8 cellular contexts compared by ENCODE assay signal in the genomic region with DNA sequence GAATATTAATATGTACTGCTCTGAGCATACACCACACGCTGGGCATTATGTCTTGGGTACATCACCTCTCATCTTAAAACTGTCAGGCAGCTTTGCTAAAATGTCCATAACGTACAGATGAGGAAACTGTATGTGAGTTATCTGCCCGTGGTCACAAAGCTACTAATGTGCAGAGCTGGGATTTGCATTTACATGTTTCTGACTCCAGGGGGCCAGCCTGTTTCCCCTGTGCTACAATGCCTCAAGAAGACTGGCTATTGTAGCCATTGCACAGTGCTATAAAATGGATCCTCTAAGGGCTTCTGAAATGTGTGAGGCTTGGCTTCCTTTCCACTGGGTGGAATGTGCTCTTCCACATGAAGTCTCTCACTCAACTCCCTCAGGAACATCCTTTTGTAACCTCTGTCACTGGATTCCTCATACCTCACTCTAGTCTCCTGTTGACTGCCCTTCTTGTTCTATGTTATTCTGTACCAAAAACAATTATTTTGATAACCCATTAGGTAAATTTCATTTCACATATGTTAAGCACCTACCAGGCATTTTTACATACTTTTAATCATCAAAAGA.
A peak's percentile ranks its signal among the peaks of the same experiment; 100 is the strongest.
DNase-seq lines count a peak whose midpoint lies in the region; ATAC-seq and TF ChIP-seq lines count a peak whose summit lies in the region.

No MANE protein-coding gene starts in this region.

- H3K79me2 ChIP-seq in OCI-LY7 (ENCODE audit: insufficient read depth, low read depth, low read length) = no peaks in the 10 kb centered on the region

- ATAC-seq in HG02623 (IDR thresholded peaks at IDR 0.05; ENCODE audit: unreplicated experiment) (no peak), heart right ventricle (no peak)

- H3K27ac Mint-ChIP-seq in Calu3 (ENCODE audit: unreplicated experiment) = no peak overlapping the region

- H3K4me1 ChIP-seq in OCI-LY7 (ENCODE audit: insufficient read depth, low read length, poor library complexity, severe bottlenecking) (peaks cover 20% of the 10 kb centered on the region), ovary (ENCODE audit: insufficient read depth) (no peaks in the 10 kb centered on the region), heart right ventricle (no peaks in the 10 kb centered on the region)

- H3K27me3 ChIP-seq in ovary (no peaks in the 10 kb centered on the region), heart right ventricle (no peaks in the 10 kb centered on the region)

- peaks cover 4% of the 10 kb centered on the region; the same call in 1 of the 2 replicates for H3K9me3 ChIP-seq in OCI-LY7 (ENCODE audit: low read length)
- H3K9me3 ChIP-seq in ovary = no peaks in the 10 kb centered on the region
- H3K9me3 ChIP-seq in heart right ventricle = peaks cover 0 to 4% (median 0%) of the 10 kb centered on the region in 11 donors

- no peaks in the 10 kb centered on the region for H4K20me1 ChIP-seq in OCI-LY7 (ENCODE audit: insufficient read depth, low read length)

- TF ChIP-seq POLR2A in ovary (IDR thresholded peaks at IDR 0.05) = no peak

- WGBS in ovary, 3 donors = 79 to 87% (median 81%) methylated on average over 3 of the region's 3 CpGs
- WGBS in heart right ventricle, 2 donors = 73 to 76% methylated on average over 3 of the region's 3 CpGs

- POLR2A ChIA-PET in OCI-LY7 (lab: Charles Lee) = interaction anchor here (1.1 to 2.8 kb wide), 2 partner anchors 9 to 30 kb away, joined by 4 to 11 read pairs; no protein-coding TSS in a partner anchor

- H3K4me1 Mint-ChIP-seq in Calu3 (ENCODE audit: low read depth, unreplicated experiment) = no peaks in the 10 kb centered on the region

- H3K36me3 Mint-ChIP-seq in Calu3 (ENCODE audit: insufficient read depth, unreplicated experiment) = no peaks in the 10 kb centered on the region

- no peak overlapping the region for H3K4me3 ChIP-seq in OCI-LY7 (ENCODE audit: low read depth, low read length, poor library complexity, severe bottlenecking)
- no peak overlapping the region for H3K4me3 ChIP-seq in fibroblast of villous mesenchyme (ENCODE audit: low read depth, low read length)
- no peak overlapping the region for H3K4me3 ChIP-seq in ovary
- no peak overlapping the region for H3K4me3 ChIP-seq in heart right ventricle

- no peak for TF ChIP-seq EP300 in ovary (IDR thresholded peaks at IDR 0.05)

- no peaks in the 10 kb centered on the region for H3K27me3 Mint-ChIP-seq in Calu3 (ENCODE audit: unreplicated experiment)

- H3K9me2 ChIP-seq in OCI-LY7 (ENCODE audit: insufficient read depth, low read length) = no peaks in the 10 kb centered on the region

- peak; percentile 8 for DNase-seq in Calu3
- DNase-seq in H4 (ENCODE audit: low spot score) = peak; percentile 4
- peak; percentile 64 for DNase-seq in OCI-LY7 (ENCODE audit: low spot score)
- DNase-seq in fibroblast of villous mesenchyme (ENCODE audit: low read depth) = peak; percentile 23
- DNase-seq in posterior vena cava (ENCODE audit: low spot score) = no peak
- DNase-seq in ovary = no peak
- DNase-seq in heart right ventricle = no peak

- intact Hi-C loops in Calu3 (cut with micrococcal nuclease; ENCODE audit: unreplicated experiment) (no loop called here), OCI-LY7 (cut with micrococcal nuclease; ENCODE audit: unreplicated experiment) (no loop called here), posterior vena cava (cut with DNase I) (no loop called here), ovary (cut with DNase I) (no loop called here), heart right ventricle (cut with DNase I) (no loop called here)

- peak overlapping the region; percentile 37; the same call in 1 of the 2 replicates for H2AFZ ChIP-seq in OCI-LY7 (ENCODE audit: low read length)

- BruUV-seq in Calu3 (replicated peaks; lab: Mats Ljungman, UMichigan) = no TSS peak
- no TSS peak for BruUV-seq in OCI-LY7 (replicated peaks; lab: Mats Ljungman, UMichigan)

- H3K36me3 ChIP-seq in OCI-LY7 (ENCODE audit: insufficient read depth, low read length) (no peaks in the 10 kb centered on the region), ovary (no peaks in the 10 kb centered on the region), heart right ventricle (no peaks in the 10 kb centered on the region)

- H3K4me2 ChIP-seq in OCI-LY7 (ENCODE audit: low read length) = no peak overlapping the region

- peak; percentile 25 for TF ChIP-seq CTCF in Calu3 (IDR thresholded peaks at IDR 0.05; ENCODE audit: unreplicated experiment)
- TF ChIP-seq CTCF in OCI-LY7 (conservative IDR thresholded peaks at IDR 0.05; ENCODE audit: low read length) = peak; percentile 77
- peak; percentile 50 for TF ChIP-seq CTCF in fibroblast of villous mesenchyme (IDR thresholded peaks at IDR 0.05; ENCODE audit: insufficient read depth, low read depth, low read length)
- TF ChIP-seq CTCF in ovary (IDR thresholded peaks at IDR 0.05) = no peak
- TF ChIP-seq CTCF in heart right ventricle (IDR thresholded peaks at IDR 0.05) = no peak

- CTCF ChIA-PET in Calu3 (lab: Charles Lee) (interaction anchor here (1.4 kb wide), 1 partner anchor 463 kb away, joined by 3 read pairs; no protein-coding TSS in a partner anchor), OCI-LY7 (lab: Charles Lee; ENCODE audit: unreplicated experiment) (interaction anchor here (1.0 kb wide), 1 partner anchor 10 kb away, joined by 3 read pairs; no protein-coding TSS in a partner anchor)

- H3K27ac ChIP-seq in OCI-LY7 (ENCODE audit: low read depth, low read length, poor library complexity, severe bottlenecking) = no peak overlapping the region
- no peak overlapping the region for H3K27ac ChIP-seq in ovary
- H3K27ac ChIP-seq in heart right ventricle = no peak overlapping the region

- no peaks in the 10 kb centered on the region for H3K9me3 Mint-ChIP-seq in Calu3 (ENCODE audit: low read depth, unreplicated experiment)

- H3K4me3 Mint-ChIP-seq in Calu3 (ENCODE audit: low read depth, unreplicated experiment) = no peak overlapping the region

Comparison
In these comparisons a context has a peak if more than half of its experiments do, and no peak if none do; other contexts are left out.
1. DNase-seq: peak in Calu3 (single experiment), H4 (single experiment), OCI-LY7 (single experiment) and fibroblast of villous mesenchyme (single experiment); none in posterior vena cava (single experiment), ovary (0 of 5) and heart right ventricle (0 of 2).
2. CTCF ChIP-seq: peak in Calu3 (single experiment), OCI-LY7 (single experiment) and fibroblast of villous mesenchyme (single experiment); none in ovary (0 of 3) and heart right ventricle (0 of 9).